Comparison of ENCODE assay signal across 8 cellular contexts in genomic region chr4:170657761-170658160, GRCh38.
"Had no signal": no experiment of that assay in that cellular context is flagged by ENCODE, and none has a peak within 500 bp of the region (broad histone marks: within the 10 kb centered on the region; RNA-seq: fewer than 3 reads in every experiment).

No MANE protein-coding gene starts in this region.

- H3K9ac ChIP-seq: GM23248 had no signal

- H3K9me3 ChIP-seq: HAP-1 had no signal

- H2AFZ ChIP-seq: GM23248 had no signal

- H3K27ac ChIP-seq: GM23248 had no signal

- H3K4me3 ChIP-seq: GM23248, HAP-1, K562 had no signal

- H3K27ac Mint-ChIP-seq: HFFc6 had no signal

- H3K4me3 Mint-ChIP-seq: HFFc6 had no signal

- ATAC-seq: HCT116, K562 had no signal

- H3K4me1 ChIP-seq: HAP-1 had no signal

- DNase-seq: GM23248, GOT3, H7, HFFc6, IMR-90 had no signal

- H3K36me3 ChIP-seq: HAP-1 had no signal
